Comparison of ENCODE assay signal across 22 cellular contexts in genomic region chr7:12133865-12134264, GRCh38.
DNase-seq lines count a peak whose midpoint lies in the region; ATAC-seq, FAIRE-seq and TF ChIP-seq lines count a peak whose summit lies in the region.
"Had no signal": no experiment of that assay in that cellular context is flagged by ENCODE, and none has a peak within 500 bp of the region (broad histone marks: within the 10 kb centered on the region; RNA-seq: fewer than 3 reads in every experiment).

No MANE protein-coding gene starts in this region.

- no peaks in the 10 kb centered on the region for H3K27me3 ChIP-seq in left lung
- H3K27me3 ChIP-seq in small intestine (ENCODE audit: control insufficient read depth in 2 of 2, insufficient read depth in 2 of 2, low read length in 2 of 2): no peaks in the 10 kb centered on the region
- H3K27me3 ChIP-seq: MG63 had no signal

- H3K4me3 ChIP-seq in left lung: no peak overlapping the region
- H3K4me3 ChIP-seq in small intestine (ENCODE audit: low read depth in 1 of 2, low read length in 2 of 2): no peak overlapping the region
- H3K4me3 ChIP-seq: MG63 had no signal

- DNase-seq in LoVo (ENCODE audit: low spot score): peak; percentile 53
- DNase-seq in glomerular visceral epithelial cell (ENCODE audit: extremely low spot score): peak; percentile 38
- peak in 1 of 2 donors; percentile 39 for DNase-seq in left lung
- DNase-seq in small intestine: peak; percentile 46
- no peak for DNase-seq in NCI-H1105 treated with DMSO at 0.1 percent for 48 hours (lab: John Stamatoyannopoulos, UW)
- DNase-seq in effector CD4-positive, alpha-beta T cell: no peak
- DNase-seq: AML-193, DMS79, Karpas-422, MG63, NCI-H1048, NCI-H1436, NCI-H1930, NCI-H2171, NCI-H446, NCI-H526, OCI-M1, Right ventricle myocardium superior had no signal

- no peaks in the 10 kb centered on the region for H3K36me3 ChIP-seq in left lung
- no peaks in the 10 kb centered on the region for H3K36me3 ChIP-seq in small intestine (ENCODE audit: control insufficient read depth in 2 of 2, insufficient read depth in 2 of 2, low read length in 2 of 2)
- H3K36me3 ChIP-seq: MG63 had no signal

- ATAC-seq in left lung (peak; percentile 90), GM18861 (IDR thresholded peaks at IDR 0.05; ENCODE audit: unreplicated experiment) (no peak), GM21423 (IDR thresholded peaks at IDR 0.05; ENCODE audit: unreplicated experiment) (no peak)

- H3K9me3 ChIP-seq in left lung (no peaks in the 10 kb centered on the region), small intestine (ENCODE audit: control insufficient read depth, low read depth) (no peaks in the 10 kb centered on the region)
- H3K9me3 ChIP-seq: MG63 had no signal

- intact Hi-C loops in left lung (cut with DNase I): no loop called here

- FAIRE-seq in small intestine (lab: Jason Lieb, UNC): no peak
- FAIRE-seq: D721Med had no signal

- no peak overlapping the region for H3K27ac ChIP-seq in left lung
- no peak overlapping the region for H3K27ac ChIP-seq in small intestine (ENCODE audit: low read depth in 1 of 2, low read length in 1 of 2)
- H3K27ac ChIP-seq: C4-2B had no signal

- TF ChIP-seq CTCF in left lung (IDR thresholded peaks at IDR 0.05): no peak

- no peaks in the 10 kb centered on the region for H3K4me1 ChIP-seq in left lung
- H3K4me1 ChIP-seq in small intestine (ENCODE audit: control insufficient read depth in 2 of 2, insufficient read depth in 1 of 2, low read depth in 1 of 2, low read length in 1 of 2): no peaks in the 10 kb centered on the region

Comparison
In these comparisons a context has a peak if more than half of its experiments do, and no peak if none do; other contexts are left out.
1. DNase-seq: peak in LoVo (single experiment), glomerular visceral epithelial cell (single experiment) and small intestine (single experiment); none in NCI-H1105 treated with DMSO at 0.1 percent for 48 hours (single experiment) and effector CD4-positive, alpha-beta T cell (single experiment).